ENCODE assay signal across 9 cellular contexts in genomic region chrX:156029707-156030442, GRCh38. TPM values are rescaled to one million over a fixed set of nuclear protein-coding genes. Genes with fewer than 3 reads are reported as not detected.
DNase-seq lines count a peak whose midpoint lies in the region; ATAC-seq, FAIRE-seq and TF ChIP-seq lines count a peak whose summit lies in the region.
"Not testable (repeated sequence)": the region's sequence is repeated elsewhere in the genome, so short reads cannot be mapped to it uniquely, and the experiment has no call there.
"Had no signal": no experiment of that assay in that cellular context is flagged by ENCODE, and none has a peak within 500 bp of the region (broad histone marks: within the 10 kb centered on the region; RNA-seq: fewer than 3 reads in every experiment).

No MANE protein-coding gene starts in this region.

- not testable (repeated sequence) for H2BK15ac ChIP-seq in H1 (ENCODE audit: low read length)

- H2AK5ac ChIP-seq in H1 (ENCODE audit: low read depth, low read length): not testable (repeated sequence)

- H4K20me1 ChIP-seq in DND-41 (ENCODE audit: insufficient read depth, low read length); H1 (replicated peaks in 1 of 2; ENCODE audit: control insufficient read depth in 1 of 2, insufficient read depth in 2 of 2, low read length in 2 of 2); neural progenitor cell (ENCODE audit: low read depth): not testable (repeated sequence)

- not testable (repeated sequence) for H3K9ac ChIP-seq in DND-41 (ENCODE audit: low read depth, low read length); H1 (replicated peaks in 1 of 4; ENCODE audit: extremely low read depth in 1 of 4, low read depth in 3 of 4, low read length in 3 of 4); neural progenitor cell

- not testable (repeated sequence) for H3K18ac ChIP-seq in H1 (ENCODE audit: extremely low read depth, low read length)

- FAIRE-seq in H1 (lab: Jason Lieb, UNC): not testable (repeated sequence)

- TF ChIP-seq RAD21 in H1 (IDR thresholded peaks at IDR 0.05 in 1 of 2, conservative IDR thresholded peaks at IDR 0.05 in 1 of 2; ENCODE audit: low read depth in 2 of 2, low read length in 2 of 2): not testable (repeated sequence)

- not testable (repeated sequence) for H3K56ac ChIP-seq in H1 (replicated peaks; ENCODE audit: insufficient read length, low read depth, low read length)

- H3K4me3 ChIP-seq in DND-41 (ENCODE audit: low read depth in 1 of 2, low read length in 2 of 2); H1 (ENCODE audit: extremely low read depth in 1 of 4, insufficient read depth in 2 of 4, low read depth in 3 of 4, low read length in 4 of 4); heart left ventricle; left lung; neural progenitor cell: not testable (repeated sequence)

- ATAC-seq in DND-41 (ENCODE audit: insufficient read depth, low read depth) (peak; percentile 47), heart left ventricle (peak in 3 of 4 donors; percentile 26 to 73 (median 42)), left lung (peak; percentile 37)
- ATAC-seq in activated CD8-positive, alpha-beta T cell treated with anti-CD3 and anti-CD28 coated beads for 36 hours: peak; percentile 42

- H2BK120ac ChIP-seq in H1 (replicated peaks; ENCODE audit: low read depth, low read length): not testable (repeated sequence)

- H3K9me3 Mint-ChIP-seq in activated CD8-positive, alpha-beta T cell treated with anti-CD3 and anti-CD28 coated beads for 36 hours; neural progenitor cell: not testable (repeated sequence)

- not testable (repeated sequence) for H2BK5ac ChIP-seq in H1 (ENCODE audit: low read depth, low read length)

- TF ChIP-seq EP300 in H1 (IDR thresholded peaks at IDR 0.05; ENCODE audit: borderline replicate concordance in 1 of 2, low read depth in 2 of 2, low read length in 2 of 2): peak in 1 of 2 experiments; percentile 21; a peak in 1 of 3 replicates

- H3K9me3 ChIP-seq in DND-41 (ENCODE audit: insufficient read depth, low read length, severe bottlenecking); H1 (ENCODE audit: insufficient read depth in 2 of 2, low read depth in 1 of 2, low read length in 1 of 2); heart left ventricle; left lung; neural progenitor cell (ENCODE audit: low read depth): not testable (repeated sequence)

- 100% methylated on average over 1 of the region's 9 CpGs; no CpG with 5 or more reads in 1 of the 2 experiments for WGBS in H1 (ENCODE audit: extremely low coverage in 1 of 2, insufficient coverage in 1 of 2, insufficient read length in 1 of 2, insufficient replicate concordance in 2 of 2, low coverage in 1 of 2, low lambda C conversion rate in 2 of 2, missing lambda C conversion rate in 1 of 2), 2 experiments
- WGBS in heart left ventricle, 4 donors: 67 to 76% methylated on average over 3 to 7 of the region's 9 CpGs; no CpG with 5 or more reads in 2 of the 4 donors

- not testable (repeated sequence) for H4K8ac ChIP-seq in H1 (ENCODE audit: extremely low read depth, insufficient read depth, low read length)

- H3K4me1 ChIP-seq in DND-41 (ENCODE audit: insufficient read depth, low read length); H1 (replicated peaks in 1 of 4; ENCODE audit: control insufficient read depth in 3 of 4, insufficient read depth in 4 of 4, low read length in 3 of 4); heart left ventricle; left lung; neural progenitor cell: not testable (repeated sequence)

- intact Hi-C loops in activated CD8-positive, alpha-beta T cell treated with anti-CD3 and anti-CD28 coated beads for 36 hours (cut with micrococcal nuclease); heart left ventricle (cut with DNase I); left lung (cut with DNase I): not testable (repeated sequence)

- not testable (repeated sequence) for H4K91ac ChIP-seq in H1 (replicated peaks; ENCODE audit: insufficient read length, low read length)

- H3K4me1 Mint-ChIP-seq in activated CD8-positive, alpha-beta T cell treated with anti-CD3 and anti-CD28 coated beads for 36 hours (ENCODE audit: low read depth); neural progenitor cell: not testable (repeated sequence)

- not testable (repeated sequence) for H3K4ac ChIP-seq in H1 (replicated peaks; ENCODE audit: insufficient read length, low read depth, low read length)

- not testable (repeated sequence) for DNase-seq in DND-41; activated CD8-positive, alpha-beta T cell treated with anti-CD3 and anti-CD28 coated beads for 36 hours; H1 (ENCODE audit: low read depth in 1 of 2, low spot score in 2 of 2); heart left ventricle; left lung
- peak; percentile 78 for DNase-seq in LHCN-M2 (ENCODE audit: low read depth)
- DNase-seq in neural progenitor cell (ENCODE audit: low spot score): peak; percentile 16
- DNase-seq in stromal cell of bone marrow (ENCODE audit: low read depth): peak; percentile 2

- H3K23ac ChIP-seq in H1 (ENCODE audit: insufficient read length): not testable (repeated sequence)

- not testable (repeated sequence) for H2BK12ac ChIP-seq in H1 (ENCODE audit: low read depth, low read length)

- CTCF ChIA-PET in activated CD8-positive, alpha-beta T cell treated with anti-CD3 and anti-CD28 coated beads for 36 hours (lab: Charles Lee); H1 (lab: Charles Lee; ENCODE audit: partially characterized antibody): not testable (repeated sequence)

- not testable (repeated sequence) for H3K4me2 ChIP-seq in DND-41 (ENCODE audit: insufficient read depth, low read length); H1 (ENCODE audit: insufficient read depth in 1 of 2, low read depth in 2 of 2, low read length in 2 of 2); neural progenitor cell

- not testable (repeated sequence) for H3K27me3 Mint-ChIP-seq in activated CD8-positive, alpha-beta T cell treated with anti-CD3 and anti-CD28 coated beads for 36 hours; neural progenitor cell (ENCODE audit: insufficient read depth, low read depth)

- H3K79me1 ChIP-seq in H1 (ENCODE audit: low read depth, low read length): not testable (repeated sequence)

- H4K5ac ChIP-seq in H1 (ENCODE audit: insufficient read length, low read depth, low read length): not testable (repeated sequence)

- not testable (repeated sequence) for H3K27me3 ChIP-seq in DND-41 (ENCODE audit: insufficient read depth, low read length, poor library complexity); H1 (replicated peaks in 1 of 4; ENCODE audit: control insufficient read depth in 3 of 4, extremely low read depth in 1 of 4, insufficient read depth in 3 of 4, low read length in 3 of 4); heart left ventricle; left lung; neural progenitor cell

- not testable (repeated sequence) for H2AFZ ChIP-seq in DND-41 (ENCODE audit: low read depth, low read length); H1 (ENCODE audit: low read length); neural progenitor cell (replicated peaks)

- H3K79me2 ChIP-seq in DND-41 (ENCODE audit: insufficient read depth, low read length); H1 (ENCODE audit: control insufficient read depth in 1 of 2, insufficient read depth in 2 of 2, low read length in 2 of 2); neural progenitor cell (ENCODE audit: low read depth): not testable (repeated sequence)

- POLR2A ChIA-PET in activated CD8-positive, alpha-beta T cell treated with anti-CD3 and anti-CD28 coated beads for 36 hours (lab: Charles Lee); H1 (lab: Charles Lee; ENCODE audit: partially characterized antibody): not testable (repeated sequence)

- H3K14ac ChIP-seq in H1 (ENCODE audit: insufficient read length): not testable (repeated sequence)

- H3K27ac ChIP-seq in DND-41 (ENCODE audit: low read length); H1 (ENCODE audit: low read depth, low read length); heart left ventricle; left lung; neural progenitor cell: not testable (repeated sequence)

- H3F3A ChIP-seq in neural progenitor cell (ENCODE audit: low read depth): not testable (repeated sequence)

- not testable (repeated sequence) for H3K27ac Mint-ChIP-seq in activated CD8-positive, alpha-beta T cell treated with anti-CD3 and anti-CD28 coated beads for 36 hours; neural progenitor cell

- H3K36me3 ChIP-seq in DND-41 (ENCODE audit: insufficient read depth, low read length); H1 (ENCODE audit: control insufficient read depth in 2 of 4, insufficient read depth in 4 of 4, low read length in 3 of 4); heart left ventricle; left lung; neural progenitor cell: not testable (repeated sequence)

- not testable (repeated sequence) for H3K4me3 Mint-ChIP-seq in activated CD8-positive, alpha-beta T cell treated with anti-CD3 and anti-CD28 coated beads for 36 hours; neural progenitor cell

- H3K23me2 ChIP-seq in H1 (ENCODE audit: low read depth, low read length): not testable (repeated sequence)

- H3K36me3 Mint-ChIP-seq in activated CD8-positive, alpha-beta T cell treated with anti-CD3 and anti-CD28 coated beads for 36 hours (ENCODE audit: low read depth); neural progenitor cell: not testable (repeated sequence)

- not testable (repeated sequence) for TF ChIP-seq CTCF in DND-41 (IDR thresholded peaks at IDR 0.05; ENCODE audit: borderline replicate concordance, extremely low read depth, low read length, poor library complexity, severe bottlenecking); activated CD8-positive, alpha-beta T cell treated with anti-CD3 and anti-CD28 coated beads for 36 hours (IDR thresholded peaks at IDR 0.05); H1 (IDR thresholded peaks at IDR 0.05; ENCODE audit: control extremely low read depth in 1 of 3, insufficient read depth in 1 of 3, low read depth in 1 of 3, low read length in 3 of 3); heart left ventricle (IDR thresholded peaks at IDR 0.05); left lung (IDR thresholded peaks at IDR 0.05); neural progenitor cell (IDR thresholded peaks at IDR 0.05)

- TF ChIP-seq POLR2A in H1 (IDR thresholded peaks at IDR 0.05; ENCODE audit: control extremely low read depth in 1 of 2, low read depth in 2 of 2, low read length in 2 of 2); heart left ventricle (IDR thresholded peaks at IDR 0.05): not testable (repeated sequence)

- not testable (repeated sequence) for H2BK20ac ChIP-seq in H1 (ENCODE audit: low read length)

RNA-seq across cellular contexts. Expression of gene IL9R, which starts 32.4 kb away (rescaled TPM):
- 0.13 TPM in 1 of 2 replicates, not detected in the other for total RNA-seq in LHCN-M2 (2014; rRNA removed)
- polyA plus RNA-seq in LHCN-M2 (2012): not detected
- 1 to 10 TPM; 3.8 to 4.5 TPM for total RNA-seq in activated CD8-positive, alpha-beta T cell treated with anti-CD3 and anti-CD28 coated beads for 36 hours
- 0.21 and 0.28 TPM in 2 replicates for total RNA-seq in H1 (2021; fragmentation: NEBNext Ultra II Directional; extraction: Animal tissue kit (Norgen Biotek cat#: 25700))
- 0.14 and 0.35 TPM in 2 replicates for polyA plus RNA-seq in H1 (2011; rRNA removed)
- polyA plus RNA-seq in H1 (2011; cell fraction: cytosol; rRNA removed): 0.36 TPM
- 1.2 TPM for polyA plus RNA-seq in H1 (2011; cell fraction: nucleus; rRNA removed)
- 0.17 to 0.34 TPM (median 0.21 TPM) in 4 replicates for polyA plus RNA-seq in H1 (2012, experiment 1 of 2)
- 0.08 TPM for polyA plus RNA-seq in H1 (2012, experiment 2 of 2)
- polyA plus RNA-seq in H1 (2013, experiment 1 of 2): 0.14 TPM
- 0.22 TPM for polyA plus RNA-seq in H1 (2013, experiment 2 of 2)
- polyA minus RNA-seq in H1 (2011; rRNA and poly(A)+ RNA removed): 0.54 TPM in 1 of 2 replicates, not detected in the other
- polyA minus RNA-seq in H1 (2011; cell fraction: cytosol; rRNA and poly(A)+ RNA removed): not detected
- polyA minus RNA-seq in H1 (2011; cell fraction: nucleus; rRNA and poly(A)+ RNA removed): 2.6 TPM
- total RNA-seq in heart left ventricle: under 1 TPM in 1 of 9 donors, not detected in 8; 0.16 TPM
- polyA plus RNA-seq in heart left ventricle: not detected
- total RNA-seq in left lung: 1 to 10 TPM in 1 of 2 donors, under 1 TPM in 1; 0.23 to 1.8 TPM
- total RNA-seq in neural progenitor cell (ENCODE audit: low replicate concordance): 0.25 TPM in 1 of 2 replicates, not detected in the other
- total RNA-seq: SJCRH30 had no signal
